Comparison of ENCODE assay signal across 25 cellular contexts in the genomic region with DNA sequence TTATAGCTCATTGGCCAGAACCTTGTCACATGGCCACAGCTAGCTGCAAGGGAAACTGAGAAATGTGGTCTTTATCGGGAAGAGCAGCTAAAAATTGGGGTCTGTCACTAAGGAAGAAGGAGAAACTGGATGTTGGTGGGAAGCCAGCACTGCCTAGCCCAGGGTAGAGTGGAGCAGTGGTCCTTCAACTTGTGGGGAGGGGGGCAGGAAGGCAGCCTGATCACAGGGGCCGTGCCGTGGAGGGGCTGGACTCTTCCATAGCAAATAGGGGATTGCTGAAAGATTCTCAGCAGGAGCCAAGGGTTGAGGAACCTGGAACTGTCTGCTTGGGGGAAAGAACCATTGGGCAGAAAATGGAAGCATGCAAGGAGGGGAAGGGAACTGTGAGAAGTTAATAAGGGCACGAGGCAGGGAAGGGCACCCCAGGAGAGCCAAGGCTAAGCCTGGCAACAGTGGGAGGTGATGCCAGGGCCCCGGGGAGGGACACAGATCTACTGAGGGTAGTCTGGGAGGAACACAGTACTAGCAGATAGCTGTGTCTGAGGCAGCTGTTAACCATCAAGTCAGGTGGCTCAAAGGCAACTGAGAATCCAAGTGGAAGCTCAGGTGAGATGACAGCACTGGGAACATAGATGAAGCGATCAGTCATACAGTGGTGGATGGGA. TPM values are rescaled to one million over a fixed set of nuclear protein-coding genes. Genes with fewer than 3 reads are reported as not detected.
"Had no signal": no experiment of that assay in that cellular context is flagged by ENCODE, and none has a peak within 500 bp of the region (broad histone marks: within the 10 kb centered on the region; RNA-seq: fewer than 3 reads in every experiment).

No MANE protein-coding gene starts in this region.

- H3K4me3 ChIP-seq: breast epithelium, left ventricle myocardium inferior, ovary, tibial artery had no signal

- FAIRE-seq: endometrium had no signal

- H3K4me1 ChIP-seq: breast epithelium had no signal

- H3K27me3 ChIP-seq: breast epithelium, ovary, tibial artery had no signal

- H3K4me3 Mint-ChIP-seq: activated B cell treated with CpG ODN at 0.5 μM for 24 hours; activated CD8-positive, alpha-beta T cell treated with anti-CD3 and anti-CD28 coated beads for 36 hours; activated naive CD8-positive, alpha-beta T cell; immature natural killer cell; naive thymus-derived CD4-positive, alpha-beta T cell; stimulated activated naive CD8-positive, alpha-beta T cell treated with anti-CD3 and anti-CD28 coated beads, Interleukin-15, amount 100 ng/mL, for 72 hours; T-helper 1 cell treated with Interleukin-12 subunit alpha and Interleukin-12 subunit beta and Interleukin-4 antibody, amounts not matched to agents 30 μg/mL and 1 μg/mL, for 36 hours had no signal

- H3K27ac Mint-ChIP-seq: activated B cell treated with CpG ODN at 0.5 μM for 24 hours; activated CD8-positive, alpha-beta T cell treated with anti-CD3 and anti-CD28 coated beads for 36 hours; activated naive CD8-positive, alpha-beta T cell; immature natural killer cell; stimulated activated naive CD8-positive, alpha-beta T cell treated with anti-CD3 and anti-CD28 coated beads, Interleukin-15, amount 100 ng/mL, for 72 hours; T-helper 1 cell treated with Interleukin-12 subunit alpha and Interleukin-12 subunit beta and Interleukin-4 antibody, amounts not matched to agents 30 μg/mL and 1 μg/mL, for 36 hours had no signal

- ATAC-seq: activated CD8-positive, alpha-beta T cell treated with anti-CD3 and anti-CD28 coated beads for 36 hours; naive thymus-derived CD4-positive, alpha-beta T cell; right cardiac atrium; stimulated activated naive CD8-positive, alpha-beta T cell treated with anti-CD3 and anti-CD28 coated beads, Interleukin-15, amount 100 ng/mL, for 72 hours had no signal

- H3K27ac ChIP-seq: breast epithelium, left ventricle myocardium inferior, ovary, tibial artery had no signal

- H3K9me3 Mint-ChIP-seq: activated B cell treated with CpG ODN at 0.5 μM for 24 hours; activated CD8-positive, alpha-beta T cell treated with anti-CD3 and anti-CD28 coated beads for 36 hours had no signal

- H3K9me3 ChIP-seq: breast epithelium, left ventricle myocardium inferior, ovary, tibial artery had no signal

- H3K36me3 ChIP-seq: breast epithelium, left ventricle myocardium inferior, ovary, tibial artery had no signal

- H3K36me3 Mint-ChIP-seq: activated naive CD8-positive, alpha-beta T cell; immature natural killer cell had no signal

- DNase-seq: activated B cell treated with CpG ODN at 0.5 μM for 24 hours; activated CD4-positive, alpha-beta T cell treated with anti-CD3 and anti-CD28 coated beads for 48 hours; activated CD8-positive, alpha-beta T cell treated with anti-CD3 and anti-CD28 coated beads for 36 hours; activated gamma-delta T cell treated with Interleukin-2 at 50 U/mL for 16 hours; amniotic stem cell; cerebellar nuclear complex; cortex of kidney; foreskin fibroblast; immature natural killer cell; kidney glomerular epithelial cell; left ventricle myocardium inferior; naive thymus-derived CD4-positive, alpha-beta T cell; ovary; right cardiac atrium; stimulated activated CD4-positive, alpha-beta T cell treated with anti-CD3 and anti-CD28 coated beads, Interleukin-4, amount 100 ng/mL, for 4 hours; stimulated activated naive CD8-positive, alpha-beta T cell treated with anti-CD3 and anti-CD28 coated beads, Interleukin-15, amount 100 ng/mL, for 72 hours; T1000 had no signal

RNA-seq across cellular contexts. Expression of gene NEURL3, which starts 5.9 kb away (rescaled TPM):
- total RNA-seq: activated B cell treated with CpG ODN at 0.5 μM for 24 hours, fibroblast of lung, left ventricle myocardium inferior, ovary, pulmonary artery endothelial cell, urinary bladder had no signal
- polyA plus RNA-seq: fibroblast of lung; immature natural killer cell; naive thymus-derived CD4-positive, alpha-beta T cell had no signal
